In genomic region chr2:125479143-125479636, GRCh38 we compare ENCODE assay signal across 26 cellular contexts.
"Had no signal": no experiment of that assay in that cellular context is flagged by ENCODE, and none has a peak within 500 bp of the region (broad histone marks: within the 10 kb centered on the region; RNA-seq: fewer than 3 reads in every experiment).

No MANE protein-coding gene starts in this region.

- H3K36me3 ChIP-seq: heart right ventricle, right atrium auricular region, suprapubic skin, thoracic aorta, tibial artery had no signal

- H3K9ac ChIP-seq: parathyroid adenoma had no signal

- H3K36me3 Mint-ChIP-seq: mesothelial cell of epicardium; naive thymus-derived CD4-positive, alpha-beta T cell; stimulated activated effector memory CD8-positive, alpha-beta T cell treated with anti-CD3 and anti-CD28 coated beads, Interleukin-12 subunit alpha, Interleukin-12 subunit beta, amount 100 ng/mL, for 72 hours had no signal

- H3K4me3 ChIP-seq: heart right ventricle, hepatocyte, lung, mucosa of descending colon, right atrium auricular region, skin epidermis, suprapubic skin, thoracic aorta, tibial artery had no signal

- H3K27ac Mint-ChIP-seq: mesothelial cell of epicardium; naive thymus-derived CD4-positive, alpha-beta T cell; natural killer cell treated with Interleukin-12 subunit alpha and Interleukin-12 subunit beta and Interleukin-15 and Interleukin-18, amount 100 ng/mL, for 72 hours; progenitor cell of endocrine pancreas; stimulated activated effector memory CD8-positive, alpha-beta T cell treated with anti-CD3 and anti-CD28 coated beads, Interleukin-12 subunit alpha, Interleukin-12 subunit beta, amount 100 ng/mL, for 72 hours; stimulated activated naive CD8-positive, alpha-beta T cell treated with anti-CD3 and anti-CD28 coated beads, Interleukin-15, Interleukin-2, amounts not matched to agents 100 ng/mL and 50 ng/mL, for 24 hours; type B pancreatic cell had no signal

- H3K27ac ChIP-seq: heart right ventricle, hepatocyte, parathyroid adenoma, right atrium auricular region, skin epidermis, suprapubic skin, thoracic aorta, tibial artery had no signal

- H3K4me1 Mint-ChIP-seq: mesothelial cell of epicardium; naive thymus-derived CD4-positive, alpha-beta T cell; stimulated activated effector memory CD8-positive, alpha-beta T cell treated with anti-CD3 and anti-CD28 coated beads, Interleukin-12 subunit alpha, Interleukin-12 subunit beta, amount 100 ng/mL, for 72 hours had no signal

- H3K27me3 ChIP-seq: heart right ventricle, hepatocyte, right atrium auricular region, suprapubic skin, tibial artery had no signal

- ATAC-seq: heart right ventricle; left cardiac atrium; left lobe of liver; mucosa of descending colon; naive thymus-derived CD4-positive, alpha-beta T cell; natural killer cell treated with Interleukin-12 subunit alpha and Interleukin-12 subunit beta and Interleukin-15 and Interleukin-18, amount 100 ng/mL, for 72 hours; sciatic nerve; stimulated activated effector memory CD8-positive, alpha-beta T cell treated with anti-CD3 and anti-CD28 coated beads, Interleukin-12 subunit alpha, Interleukin-12 subunit beta, amount 100 ng/mL, for 72 hours had no signal

- H3K9me3 ChIP-seq: thoracic aorta had no signal

- H3K4me1 ChIP-seq: heart right ventricle, parathyroid adenoma, right atrium auricular region, suprapubic skin, tibial artery had no signal

- H3K4me3 Mint-ChIP-seq: mesothelial cell of epicardium; naive thymus-derived CD4-positive, alpha-beta T cell; natural killer cell treated with Interleukin-12 subunit alpha and Interleukin-12 subunit beta and Interleukin-15 and Interleukin-18, amount 100 ng/mL, for 72 hours; stimulated activated effector memory CD8-positive, alpha-beta T cell treated with anti-CD3 and anti-CD28 coated beads, Interleukin-12 subunit alpha, Interleukin-12 subunit beta, amount 100 ng/mL, for 72 hours; stimulated activated naive CD8-positive, alpha-beta T cell treated with anti-CD3 and anti-CD28 coated beads, Interleukin-15, Interleukin-2, amounts not matched to agents 100 ng/mL and 50 ng/mL, for 24 hours; type B pancreatic cell had no signal

- H3K27me3 Mint-ChIP-seq: naive thymus-derived CD4-positive, alpha-beta T cell; natural killer cell treated with Interleukin-12 subunit alpha and Interleukin-12 subunit beta and Interleukin-15 and Interleukin-18, amount 100 ng/mL, for 72 hours; progenitor cell of endocrine pancreas; stimulated activated naive CD8-positive, alpha-beta T cell treated with anti-CD3 and anti-CD28 coated beads, Interleukin-15, Interleukin-2, amounts not matched to agents 100 ng/mL and 50 ng/mL, for 24 hours; type B pancreatic cell had no signal

- DNase-seq: heart right ventricle; islet precursor cell; kidney glomerular epithelial cell; left cardiac atrium; mesendoderm; naive thymus-derived CD4-positive, alpha-beta T cell; nucleus accumbens; stimulated activated CD4-positive, alpha-beta T cell treated with anti-CD3 and anti-CD28 coated beads, Interleukin-4, amount 100 ng/mL, for 24 hours; stimulated activated naive CD4-positive, alpha-beta T cell; tibial artery had no signal
